Comparison of ENCODE assay signal across 1 cellular context in genomic region chr11:15725246-15725645, GRCh38.
TF ChIP-seq lines count a peak whose summit lies in the region.

No MANE protein-coding gene starts in this region.

TF ChIP-seq in liver, 16 proteins besides CTCF, POLR2A, EP300 and RAD21 (continued from another document):
- TF ChIP-seq ZBTB33 (IDR thresholded peaks at IDR 0.05), result peak; percentile 20
- no peak for TF ChIP-seq REST (IDR thresholded peaks at IDR 0.05)
- peak; percentile 18 to 62 for TF ChIP-seq HNF4A (conservative IDR thresholded peaks at IDR 0.05)
- no peak for TF ChIP-seq FOXA1 (IDR thresholded peaks at IDR 0.05)
